1 cellular context compared by ENCODE assay signal in genomic region chr13:85565652-85566051, GRCh38.
TF ChIP-seq lines count a peak whose summit lies in the region.

No MANE protein-coding gene starts in this region.

TF ChIP-seq in GM23338, 12 proteins besides CTCF, POLR2A, EP300 and RAD21 (continued from another document):
- TF ChIP-seq REST (IDR thresholded peaks at IDR 0.05; ENCODE audit: unreplicated experiment) (no peak), STAT1 (IDR thresholded peaks at IDR 0.05; ENCODE audit: unreplicated experiment) (no peak), EZH2phosphoT487 (IDR thresholded peaks at IDR 0.05; ENCODE audit: unreplicated experiment) (no peak)
